18 cellular contexts compared by ENCODE assay signal in genomic region chr3:13462822-13463221, GRCh38. TPM values are rescaled to one million over a fixed set of nuclear protein-coding genes. Genes with fewer than 3 reads are reported as not detected.
A peak's percentile ranks its signal among the peaks of the same experiment; 100 is the strongest.
DNase-seq lines count a peak whose midpoint lies in the region; ATAC-seq and TF ChIP-seq lines count a peak whose summit lies in the region.
"Had no signal": no experiment of that assay in that cellular context is flagged by ENCODE, and none has a peak within 500 bp of the region (broad histone marks: within the 10 kb centered on the region; RNA-seq: fewer than 3 reads in every experiment).

No MANE protein-coding gene starts in this region.

- no peak overlapping the region for H3K9ac ChIP-seq in BLaER1

- DNase-seq in SJCRH30 (peak; percentile 61 to 69), heart right ventricle (no peak), gastrocnemius medialis (peak; percentile 47 to 65), Ammon's horn (ENCODE audit: low spot score) (no peak), NCI-H1694 (lab: John Stamatoyannopoulos, UW) (no peak), NOMO-1 treated with DMSO at 0.1 percent for 48 hours (lab: John Stamatoyannopoulos, UW; ENCODE audit: unreplicated experiment) (no peak)
- DNase-seq: CD4-positive, alpha-beta memory T cell; DMS153; GDM1; NCI-H1092 treated with DMSO at 0.1 percent for 48 hours; NCI-H146; NCI-H2081 treated with DMSO at 0.1 percent for 48 hours; NCI-H510A; NCI-H774; SIG-M5 had no signal

- H3K4me3 ChIP-seq in BLaER1 (no peak overlapping the region), SJCRH30 (no peak overlapping the region), heart right ventricle (no peak overlapping the region), gastrocnemius medialis (no peak overlapping the region)

- no peak for TF ChIP-seq CTCF in heart right ventricle (IDR thresholded peaks at IDR 0.05)
- no peak for TF ChIP-seq CTCF in gastrocnemius medialis (IDR thresholded peaks at IDR 0.05 in 4 of 5, conservative IDR thresholded peaks at IDR 0.05 in 1 of 5)

- in situ Hi-C loops in gastrocnemius medialis (cut with MboI; ENCODE audit: low sequenced_read_pairs in 4 of 4) = loop anchor here in 1 of 4 donors (25.0 kb wide), 1 partner anchor 376 kb away; no protein-coding TSS in a partner anchor

- intact Hi-C loops in heart right ventricle (cut with DNase I) = no loop called here
- intact Hi-C loops in gastrocnemius medialis (cut with DNase I; ENCODE audit: low total_unique reads) = loop anchor here (2.0 to 5.0 kb wide), 2 partner anchors 16 to 131 kb away; no protein-coding TSS in a partner anchor

- H3K4me1 ChIP-seq in BLaER1 (peaks cover 44% of the 10 kb centered on the region), SJCRH30 (peaks cover 60% of the 10 kb centered on the region), heart right ventricle (peaks cover 0 to 17% (median 0%) of the 10 kb centered on the region in 9 donors), gastrocnemius medialis (peaks cover 25 to 28% of the 10 kb centered on the region in 2 donors)

- WGBS in heart right ventricle, 2 donors = 45 to 53% methylated on average over 5 of the region's 5 CpGs

- ATAC-seq in heart right ventricle (peak; percentile 69 to 94 (median 86)), gastrocnemius medialis (peak; percentile 99), HG03378 (IDR thresholded peaks at IDR 0.05; ENCODE audit: unreplicated experiment) (no peak)

- TF ChIP-seq POLR2A in gastrocnemius medialis (IDR thresholded peaks at IDR 0.05) = no peak

- H3K9me3 ChIP-seq in BLaER1 = no peaks in the 10 kb centered on the region
- H3K9me3 ChIP-seq in SJCRH30 (replicated peaks) = no peaks in the 10 kb centered on the region
- no peaks in the 10 kb centered on the region for H3K9me3 ChIP-seq in heart right ventricle
- H3K9me3 ChIP-seq in gastrocnemius medialis = no peaks in the 10 kb centered on the region

- H4K20me1 ChIP-seq in BLaER1 = no peaks in the 10 kb centered on the region

- H3K4me2 ChIP-seq in BLaER1 = peak overlapping the region; percentile 22

- no peaks in the 10 kb centered on the region for H3K36me3 ChIP-seq in BLaER1
- H3K36me3 ChIP-seq in SJCRH30 = no peaks in the 10 kb centered on the region
- no peaks in the 10 kb centered on the region for H3K36me3 ChIP-seq in heart right ventricle
- no peaks in the 10 kb centered on the region for H3K36me3 ChIP-seq in gastrocnemius medialis

- H3K27ac ChIP-seq in BLaER1 (no peak overlapping the region), SJCRH30 (peak overlapping the region; percentile 90), heart right ventricle (peak overlapping the region in 4 of 10 donors; percentile 20 to 53 (median 39)), gastrocnemius medialis (peak overlapping the region; percentile 70 to 86 (median 82))

- no peaks in the 10 kb centered on the region for H3K27me3 ChIP-seq in BLaER1
- H3K27me3 ChIP-seq in SJCRH30 = no peaks in the 10 kb centered on the region
- H3K27me3 ChIP-seq in heart right ventricle = peaks cover 0 to 10% (median 0%) of the 10 kb centered on the region in 7 donors
- H3K27me3 ChIP-seq in gastrocnemius medialis = no peaks in the 10 kb centered on the region

RNA-seq across cellular contexts. Expression of gene HDAC11, which starts 17.3 kb away (rescaled TPM):
- total RNA-seq in SJCRH30 (2014; rRNA removed; shearing (Covaris generic)) = 30.7 and 32.5 TPM in 2 replicates
- total RNA-seq in heart right ventricle (10 to 100 TPM; 26.6 to 46.0 (median 33.7) TPM), gastrocnemius medialis (10 to 100 TPM; 13.0 to 40.4 (median 15.8) TPM)
- polyA plus RNA-seq in heart right ventricle = 10 to 100 TPM; 15.9 to 21.7 TPM

RNA-seq across cellular contexts. Expression of gene NUP210, which starts 42.7 kb away (rescaled TPM):
- 0.10 and 0.32 TPM in 2 replicates for total RNA-seq in SJCRH30 (2014; rRNA removed; shearing (Covaris generic))
- 1 to 10 TPM; 1.6 to 7.2 (median 2.5) TPM for total RNA-seq in heart right ventricle
- polyA plus RNA-seq in heart right ventricle = 1 to 10 TPM in 1 of 2 donors, under 1 TPM in 1; 0.84 to 3.4 TPM
- 1 to 10 TPM; 1.7 to 3.6 (median 2.7) TPM for total RNA-seq in gastrocnemius medialis
- total RNA-seq: LHCN-M2 had no signal

Comparison
In these comparisons a context has a peak if more than half of its experiments do, and no peak if none do; other contexts are left out.
1. DNase-seq: peak in SJCRH30 (2 of 2) and gastrocnemius medialis (2 of 2); none in heart right ventricle (0 of 2), Ammon's horn (single experiment), NCI-H1694 (single experiment) and NOMO-1 treated with DMSO at 0.1 percent for 48 hours (single experiment).